14 cellular contexts compared by ENCODE assay signal in the genomic region with DNA sequence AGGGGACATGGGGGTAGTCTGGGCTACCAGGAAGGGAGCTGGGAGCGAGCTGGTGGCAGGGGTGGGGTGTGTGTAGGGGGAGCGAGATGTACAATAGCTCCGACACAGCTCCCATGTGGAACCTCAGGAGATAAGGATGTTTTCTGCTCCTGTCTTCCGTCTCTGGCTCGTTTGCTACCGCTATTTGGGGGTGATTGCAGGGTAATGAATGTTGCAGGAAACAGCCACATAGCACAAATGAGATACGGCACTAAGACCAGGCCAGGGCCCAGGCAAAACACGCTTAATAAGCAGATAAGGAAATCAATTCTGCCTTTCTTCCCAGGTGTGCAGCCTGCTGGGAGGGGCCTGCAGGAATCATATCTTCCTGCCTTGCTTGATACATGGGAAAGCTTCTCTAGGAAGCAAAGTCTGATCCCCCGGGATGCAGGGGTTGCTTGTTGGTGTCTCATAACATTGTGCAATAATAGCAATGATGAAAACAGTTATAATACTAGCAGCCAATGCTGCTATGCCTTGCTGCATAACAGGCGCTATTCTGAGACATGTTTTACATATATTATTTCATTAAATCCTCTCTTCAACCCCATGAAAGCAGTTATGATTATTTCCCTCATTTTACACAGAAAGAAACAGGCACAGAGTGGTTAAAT.
"Had no signal": no experiment of that assay in that cellular context is flagged by ENCODE, and none has a peak within 500 bp of the region (broad histone marks: within the 10 kb centered on the region; RNA-seq: fewer than 3 reads in every experiment).

No MANE protein-coding gene starts in this region.

- H3K4me1 Mint-ChIP-seq: activated B cell treated with CpG ODN at 0.5 μM for 24 hours; memory B cell; naive thymus-derived CD8-positive, alpha-beta T cell had no signal

- H3K4me3 Mint-ChIP-seq: activated B cell treated with CpG ODN at 0.5 μM for 24 hours; activated CD8-positive, alpha-beta T cell treated with anti-CD3 and anti-CD28 coated beads for 36 hours; activated T-cell treated with anti-CD3 and anti-CD28 coated beads, Interleukin-2, amount 50 U/mL, for 4 hours; memory B cell; naive thymus-derived CD8-positive, alpha-beta T cell; T-helper 2 cell treated with Interferon-gamma antibody and Interleukin-4, amounts not matched to agents 5 μg/mL and 100 μg/mL, for 36 hours had no signal

- H3K9me3 Mint-ChIP-seq: activated B cell treated with CpG ODN at 0.5 μM for 24 hours; activated CD8-positive, alpha-beta T cell treated with anti-CD3 and anti-CD28 coated beads for 36 hours; activated naive CD4-positive, alpha-beta T cell treated with anti-CD3 and anti-CD28 coated beads, Interleukin-2, amount 50 U/mL, for 72 hours; activated T-cell treated with anti-CD3 and anti-CD28 coated beads, Interleukin-2, amount 50 U/mL, for 4 hours; memory B cell; T-helper 2 cell treated with Interferon-gamma antibody and Interleukin-4, amounts not matched to agents 5 μg/mL and 100 μg/mL, for 36 hours had no signal

- H3K36me3 Mint-ChIP-seq: activated naive CD4-positive, alpha-beta T cell treated with anti-CD3 and anti-CD28 coated beads, Interleukin-2, amount 50 U/mL, for 72 hours; memory B cell; naive thymus-derived CD8-positive, alpha-beta T cell had no signal

- H3K27ac Mint-ChIP-seq: activated B cell treated with CpG ODN at 0.5 μM for 24 hours; activated CD8-positive, alpha-beta T cell treated with anti-CD3 and anti-CD28 coated beads for 36 hours; activated naive CD4-positive, alpha-beta T cell treated with anti-CD3 and anti-CD28 coated beads, Interleukin-2, amount 50 U/mL, for 72 hours; memory B cell; naive thymus-derived CD8-positive, alpha-beta T cell; T-helper 2 cell treated with Interferon-gamma antibody and Interleukin-4, amounts not matched to agents 5 μg/mL and 100 μg/mL, for 36 hours had no signal

- DNase-seq: activated B cell treated with CpG ODN at 0.5 μM for 24 hours; activated CD4-positive, alpha-beta T cell treated with anti-CD3 and anti-CD28 coated beads for 48 hours; activated CD8-positive, alpha-beta T cell treated with anti-CD3 and anti-CD28 coated beads for 36 hours; activated gamma-delta T cell; activated T-cell treated with anti-CD3 and anti-CD28 coated beads, Interleukin-2, amount 50 U/mL, for 4 hours; amniotic stem cell; glutamatergic neuron; left ventricle myocardium superior; naive thymus-derived CD8-positive, alpha-beta T cell; right cardiac atrium; stimulated activated CD4-positive, alpha-beta T cell treated with anti-CD3 and anti-CD28 coated beads, Interleukin-1b, Interleukin-23, amount 100 ng/mL, for 48 hours had no signal
